18 cellular contexts compared by ENCODE assay signal in the genomic region with DNA sequence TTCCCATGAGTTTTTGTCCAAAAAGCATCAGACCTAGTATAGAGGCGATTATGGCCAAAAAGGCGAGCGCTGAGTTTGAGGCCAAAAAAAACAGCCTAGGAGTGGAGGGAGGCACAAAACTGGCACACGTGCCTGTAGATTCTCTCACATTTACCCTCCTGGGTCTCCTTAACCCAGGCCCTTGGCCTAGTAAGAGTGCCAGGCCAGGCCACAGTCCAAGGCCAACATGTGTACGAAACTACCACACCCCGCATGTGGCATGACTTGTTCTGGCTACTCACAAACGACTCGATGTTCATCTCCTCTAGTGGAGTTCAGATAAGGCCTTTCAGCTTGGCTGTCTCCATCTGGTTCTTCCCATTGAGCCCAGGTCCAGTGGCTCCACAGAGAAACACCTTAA.
DNase-seq lines count a peak whose midpoint lies in the region; ATAC-seq and TF ChIP-seq lines count a peak whose summit lies in the region.
"Had no signal": no experiment of that assay in that cellular context is flagged by ENCODE, and none has a peak within 500 bp of the region (broad histone marks: within the 10 kb centered on the region; RNA-seq: fewer than 3 reads in every experiment).

No MANE protein-coding gene starts in this region.

- no peaks in the 10 kb centered on the region for H3K36me3 ChIP-seq in GM23338 (ENCODE audit: insufficient read depth)
- H3K36me3 ChIP-seq in colonic mucosa: no peaks in the 10 kb centered on the region
- H3K36me3 ChIP-seq in skeletal muscle tissue (ENCODE audit: control insufficient read depth in 3 of 3, insufficient read depth in 3 of 3, low read length in 3 of 3): no peaks in the 10 kb centered on the region
- H3K36me3 ChIP-seq in right lobe of liver: no peaks in the 10 kb centered on the region
- H3K36me3 ChIP-seq: neutrophil had no signal

- peaks cover 4% of the 10 kb centered on the region; the same call in 1 of the 3 replicates for H3K4me1 Mint-ChIP-seq in GM23338

- peak overlapping the region; percentile 38; the same call in 1 of the 2 replicates for H2AFZ ChIP-seq in GM23338

- H3K36me3 Mint-ChIP-seq in GM23338 (ENCODE audit: low read depth): no peaks in the 10 kb centered on the region

- TF ChIP-seq POLR2A in right lobe of liver (IDR thresholded peaks at IDR 0.05): no peak

- DNase-seq in GM23338 (ENCODE audit: low spot score): no peak
- peak; percentile 27 for DNase-seq in colonic mucosa
- DNase-seq in right cardiac atrium: peak; percentile 55 to 90 (median 73)
- DNase-seq in right lobe of liver: no peak
- no peak for DNase-seq in NCI-H1930 (lab: John Stamatoyannopoulos, UW)
- DNase-seq in NCI-H1417 (lab: John Stamatoyannopoulos, UW): no peak
- no peak for DNase-seq in cerebellar nuclear complex (lab: John Stamatoyannopoulos, UW)
- DNase-seq: ACHN; activated CD4-positive, alpha-beta T cell treated with anti-CD3 and anti-CD28 coated beads, Interleukin-2, amount 50 U/mL, for 4 hours; activated naive CD4-positive, alpha-beta T cell treated with anti-CD3 and anti-CD28 coated beads, Interleukin-2, amount 50 U/mL, for 16 hours; DND-41; hippocampal formation; Karpas-422; NCI-H1436; NCI-H345 had no signal

- no peaks in the 10 kb centered on the region for H3K27me3 ChIP-seq in GM23338 (ENCODE audit: insufficient read depth)
- H3K27me3 ChIP-seq in colonic mucosa: no peaks in the 10 kb centered on the region
- no peaks in the 10 kb centered on the region for H3K27me3 ChIP-seq in right cardiac atrium (ENCODE audit: control insufficient read depth, insufficient read depth)
- H3K27me3 ChIP-seq in skeletal muscle tissue (ENCODE audit: control insufficient read depth in 3 of 3, insufficient read depth in 3 of 3, low read length in 3 of 3): no peaks in the 10 kb centered on the region
- no peaks in the 10 kb centered on the region for H3K27me3 ChIP-seq in right lobe of liver
- H3K27me3 ChIP-seq: neutrophil had no signal

- H3K4me1 ChIP-seq in GM23338 (ENCODE audit: insufficient read depth) (no peaks in the 10 kb centered on the region), colonic mucosa (no peaks in the 10 kb centered on the region), right cardiac atrium (ENCODE audit: control insufficient read depth, insufficient read depth, low read length) (peaks cover 22% of the 10 kb centered on the region), skeletal muscle tissue (ENCODE audit: control insufficient read depth in 3 of 3, insufficient read depth in 3 of 3, low read length in 3 of 3) (peaks cover 3 to 27% (median 14%) of the 10 kb centered on the region in 3 donors), right lobe of liver (no peaks in the 10 kb centered on the region)

- H3K27me3 Mint-ChIP-seq in GM23338 (ENCODE audit: insufficient read depth, low read depth, poor library complexity): no peaks in the 10 kb centered on the region

- H3K27ac ChIP-seq in GM23338 (ENCODE audit: low read depth): no peak overlapping the region
- no peak overlapping the region for H3K27ac ChIP-seq in colonic mucosa
- peak overlapping the region; percentile 40 for H3K27ac ChIP-seq in right cardiac atrium (ENCODE audit: low read length)
- H3K27ac ChIP-seq in skeletal muscle tissue (ENCODE audit: low read depth, low read length): peak overlapping the region; percentile 53
- H3K27ac ChIP-seq in right lobe of liver: no peak overlapping the region
- H3K27ac ChIP-seq: neutrophil had no signal

- H3K27ac Mint-ChIP-seq in GM23338: no peak overlapping the region; the same call in 1 of the 2 replicates

- no peak overlapping the region for H3K9ac ChIP-seq in colonic mucosa (ENCODE audit: low read depth in 2 of 2, low read length in 2 of 2)
- no peak overlapping the region for H3K9ac ChIP-seq in skeletal muscle tissue (ENCODE audit: low read depth in 1 of 3, low read length in 3 of 3)

- H3K9me3 Mint-ChIP-seq in GM23338: no peaks in the 10 kb centered on the region

- TF ChIP-seq CTCF in GM23338 (conservative IDR thresholded peaks at IDR 0.05; ENCODE audit: low read depth in 2 of 2) (no peak), colonic mucosa (IDR thresholded peaks at IDR 0.05) (no peak), right lobe of liver (IDR thresholded peaks at IDR 0.05) (no peak)

- H3K4me3 Mint-ChIP-seq in GM23338: no peak overlapping the region

- peaks cover 6% of the 10 kb centered on the region for H3K9me2 ChIP-seq in GM23338 (ENCODE audit: insufficient read depth)

- H3K4me2 ChIP-seq in GM23338: no peak overlapping the region

- 61% methylated on average over 8 of the region's 8 CpGs for WGBS in right cardiac atrium
- WGBS in right lobe of liver (ENCODE audit: insufficient coverage, low coverage, low lambda C conversion rate, missing lambda C conversion rate): 89% methylated on average over 4 of the region's 8 CpGs

- no peaks in the 10 kb centered on the region for H4K20me1 ChIP-seq in GM23338 (replicated peaks; ENCODE audit: insufficient read depth)

- no peaks in the 10 kb centered on the region for H3F3A ChIP-seq in GM23338 (replicated peaks; ENCODE audit: low read depth)

- H3K9me3 ChIP-seq in colonic mucosa (no peaks in the 10 kb centered on the region), right cardiac atrium (ENCODE audit: control insufficient read depth, low read length) (no peaks in the 10 kb centered on the region), skeletal muscle tissue (ENCODE audit: control insufficient read depth in 3 of 3, low read length in 3 of 3) (no peaks in the 10 kb centered on the region), right lobe of liver (no peaks in the 10 kb centered on the region)
- H3K9me3 ChIP-seq: neutrophil had no signal

- ATAC-seq in GM23338: no peak
- peak; percentile 22 to 30 for ATAC-seq in right cardiac atrium
- no peak for ATAC-seq in right lobe of liver
- ATAC-seq: esophagus mucosa had no signal

- H3K4me3 ChIP-seq in GM23338: no peak overlapping the region
- H3K4me3 ChIP-seq in colonic mucosa: no peak overlapping the region
- H3K4me3 ChIP-seq in right cardiac atrium (ENCODE audit: low read length): no peak overlapping the region
- no peak overlapping the region for H3K4me3 ChIP-seq in skeletal muscle tissue (ENCODE audit: low read length in 3 of 3)
- H3K4me3 ChIP-seq in right lobe of liver: no peak overlapping the region

- H3K79me2 ChIP-seq in GM23338 (replicated peaks; ENCODE audit: insufficient read depth): no peaks in the 10 kb centered on the region

- intact Hi-C loops in colonic mucosa (cut with DNase I) (no loop called here), right cardiac atrium (cut with DNase I) (no loop called here), right lobe of liver (cut with DNase I) (no loop called here)

TF ChIP-seq in GM23338, 12 proteins besides CTCF, POLR2A, EP300 and RAD21:
- no peak for TF ChIP-seq CREB1 (CRISPR knock-in tag; IDR thresholded peaks at IDR 0.05; ENCODE audit: low read depth)
- TF ChIP-seq NANOG (IDR thresholded peaks at IDR 0.05; ENCODE audit: borderline replicate concordance): no peak

Comparison
In these comparisons a context has a peak if more than half of its experiments do, and no peak if none do; other contexts are left out.
1. ATAC-seq: peak in right cardiac atrium (2 of 2); none in GM23338 (single experiment) and right lobe of liver (0 of 4).
2. DNase-seq: peak in colonic mucosa (single experiment) and right cardiac atrium (3 of 3); none in GM23338 (single experiment), right lobe of liver (0 of 3), NCI-H1930 (0 of 2), NCI-H1417 (0 of 3) and cerebellar nuclear complex (0 of 2).
3. H3K27ac ChIP-seq: peak in right cardiac atrium (single experiment) and skeletal muscle tissue (single experiment); none in GM23338 (single experiment), colonic mucosa (single experiment) and right lobe of liver (0 of 3).